8 cellular contexts compared by ENCODE assay signal in genomic region chr20:34522969-34523871, GRCh38. TPM values are rescaled to one million over a fixed set of nuclear protein-coding genes. Genes with fewer than 3 reads are reported as not detected.
DNase-seq lines count a peak whose midpoint lies in the region; ATAC-seq and TF ChIP-seq lines count a peak whose summit lies in the region.

No MANE protein-coding gene starts in this region.

- peak overlapping the region in 1 of 2 donors; percentile 71 for H3K27ac Mint-ChIP-seq in natural killer cell

- no peaks in the 10 kb centered on the region for H3K36me3 Mint-ChIP-seq in natural killer cell

- H3K4me3 Mint-ChIP-seq in natural killer cell = no peak overlapping the region

- ATAC-seq in esophagus mucosa (peak; percentile 14), natural killer cell (peak in 2 of 3 donors; percentile 81 to 84), HG02885 (IDR thresholded peaks at IDR 0.05; ENCODE audit: poor library complexity, unreplicated experiment) (no peak)

- peak; percentile 21 for TF ChIP-seq CTCF in natural killer cell (IDR thresholded peaks at IDR 0.05)

- intact Hi-C loops in natural killer cell (cut with micrococcal nuclease) = loop anchor here (1.0 kb wide), 1 partner anchor 211 kb away; no protein-coding TSS in a partner anchor

- no peaks in the 10 kb centered on the region for H3K27me3 Mint-ChIP-seq in natural killer cell (ENCODE audit: low read depth in 2 of 2)

- DNase-seq in activated CD4-positive, CD25-positive, alpha-beta regulatory T cell (lab: John Stamatoyannopoulos, UW) = peak in 3 of 4 experiments; percentile 7 to 31 (median 23)
- DNase-seq in activated CD4-positive, CD25-positive, alpha-beta regulatory T cell treated with anti-CD3 and anti-CD28 coated beads, Interleukin-2, amount 50 U/mL, for 72 hours = no peak
- DNase-seq in NCI-H510A (lab: John Stamatoyannopoulos, UW) = peak; percentile 44
- DNase-seq in activated CD8-positive, alpha-beta memory T cell treated with anti-CD3 and anti-CD28 coated beads for 48 hours (ENCODE audit: low read depth in 2 of 3, low spot score in 2 of 3) = peak in 2 of 3 experiments; percentile 6 to 24
- no peak for DNase-seq in natural killer cell
- peak; percentile 44 for DNase-seq in ureter (ENCODE audit: low spot score)

- no peaks in the 10 kb centered on the region for H3K9me3 Mint-ChIP-seq in natural killer cell

- H3K4me1 Mint-ChIP-seq in natural killer cell = peaks cover 29 to 30% of the 10 kb centered on the region in 2 donors

RNA-seq across cellular contexts. Expression of gene DYNLRB1, which starts 7.0 kb away (rescaled TPM):
- total RNA-seq in esophagus mucosa (80.7 TPM), natural killer cell (10 to 100 TPM; 58.7 to 65.5 (median 61.4) TPM), ureter (123 TPM)

RNA-seq across cellular contexts. Expression of gene MAP1LC3A, which starts 35.3 kb away (rescaled TPM):
- total RNA-seq in esophagus mucosa (7.0 TPM), natural killer cell (10 to 100 TPM; 12.7 to 20.4 (median 19.8) TPM), ureter (36.2 TPM)

Comparison
In these comparisons a context has a peak if more than half of its experiments do, and no peak if none do; other contexts are left out.
1. DNase-seq: peak in activated CD4-positive, CD25-positive, alpha-beta regulatory T cell (3 of 4), NCI-H510A (single experiment), activated CD8-positive, alpha-beta memory T cell treated with anti-CD3 and anti-CD28 coated beads for 48 hours (2 of 3) and ureter (single experiment); none in activated CD4-positive, CD25-positive, alpha-beta regulatory T cell treated with anti-CD3 and anti-CD28 coated beads, Interleukin-2, amount 50 U/mL, for 72 hours (single experiment) and natural killer cell (single experiment).